17 cellular contexts compared by ENCODE assay signal in the genomic region with DNA sequence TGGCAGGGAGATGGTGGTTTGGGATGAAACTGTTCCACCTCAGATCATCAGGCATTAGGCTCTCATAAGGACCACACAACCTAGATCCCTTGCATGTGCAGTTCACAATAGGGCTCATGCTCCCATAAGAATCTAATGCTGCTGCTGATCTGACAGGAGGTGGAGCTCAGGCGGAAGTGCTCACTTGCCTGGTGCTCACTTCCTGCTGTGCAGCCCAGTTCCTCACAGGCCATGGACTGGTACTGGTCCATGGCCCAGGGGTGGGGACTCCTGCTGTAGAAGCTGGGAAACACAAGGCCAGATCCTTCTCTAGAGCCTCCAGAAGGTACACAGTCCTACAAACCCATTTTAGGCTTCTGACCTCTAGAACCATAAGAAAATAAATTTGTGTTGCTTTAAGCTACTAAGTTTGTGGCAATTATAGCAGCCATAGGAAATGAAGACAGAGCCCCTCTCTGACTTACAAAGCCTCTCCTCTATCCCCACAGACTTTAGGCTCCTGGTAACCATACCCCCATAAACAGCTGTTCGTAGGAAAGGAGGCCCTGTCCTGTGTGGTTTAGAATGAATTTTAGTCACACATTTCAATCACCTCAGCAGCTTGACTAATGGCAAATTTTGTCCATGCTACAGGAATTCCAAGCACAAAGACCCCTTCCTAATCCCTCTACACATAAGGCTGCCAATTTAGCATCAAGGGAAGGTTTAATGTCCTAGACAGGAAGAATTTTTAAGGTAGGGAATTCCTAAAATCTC.
"Had no signal": no experiment of that assay in that cellular context is flagged by ENCODE, and none has a peak within 500 bp of the region (broad histone marks: within the 10 kb centered on the region; RNA-seq: fewer than 3 reads in every experiment).

No MANE protein-coding gene starts in this region.

- H3K9me3 ChIP-seq: esophagus squamous epithelium, gastroesophageal sphincter, left lung, neutrophil, sigmoid colon, thoracic aorta, transverse colon had no signal

- H3K4me3 Mint-ChIP-seq: central memory CD8-positive, alpha-beta T cell; effector memory CD8-positive, alpha-beta T cell; naive B cell; nephron; stimulated activated naive CD8-positive, alpha-beta T cell treated with anti-CD3 and anti-CD28 coated beads, Interleukin-15, Interleukin-2, amounts not matched to agents 100 ng/mL and 50 ng/mL, for 24 hours had no signal

- FAIRE-seq: small intestine had no signal

- H3K4me1 Mint-ChIP-seq: central memory CD8-positive, alpha-beta T cell; naive B cell had no signal

- H3K36me3 ChIP-seq: esophagus squamous epithelium, gastroesophageal sphincter, left lung, neutrophil, sigmoid colon, thoracic aorta, transverse colon had no signal

- H3K27ac ChIP-seq: epithelial cell of prostate, esophagus squamous epithelium, gastroesophageal sphincter, left lung, neutrophil, sigmoid colon, thoracic aorta, transverse colon had no signal

- H3K4me1 ChIP-seq: esophagus squamous epithelium, left lung, sigmoid colon, transverse colon had no signal

- H3K4me3 ChIP-seq: esophagus squamous epithelium, gastroesophageal sphincter, left lung, lung, sigmoid colon, thoracic aorta, transverse colon had no signal

- H3K36me3 Mint-ChIP-seq: naive B cell had no signal

- H3K27ac Mint-ChIP-seq: effector memory CD8-positive, alpha-beta T cell; stimulated activated naive CD8-positive, alpha-beta T cell treated with anti-CD3 and anti-CD28 coated beads, Interleukin-15, Interleukin-2, amounts not matched to agents 100 ng/mL and 50 ng/mL, for 24 hours had no signal

- ATAC-seq: effector memory CD8-positive, alpha-beta T cell; gastroesophageal sphincter; left lung had no signal

- H3K9me3 Mint-ChIP-seq: effector memory CD8-positive, alpha-beta T cell; nephron; stimulated activated naive CD8-positive, alpha-beta T cell treated with anti-CD3 and anti-CD28 coated beads, Interleukin-15, Interleukin-2, amounts not matched to agents 100 ng/mL and 50 ng/mL, for 24 hours had no signal

- DNase-seq: effector memory CD8-positive, alpha-beta T cell; esophagus squamous epithelium; glutamatergic neuron; left lung; naive B cell; sigmoid colon; small intestine; stimulated activated CD4-positive, alpha-beta T cell treated with anti-CD3 and anti-CD28 coated beads, Interleukin-2, amount 100 ng/mL, for 48 hours; transverse colon had no signal

- H3K27me3 ChIP-seq: esophagus squamous epithelium, sigmoid colon, transverse colon had no signal
